10 cellular contexts compared by ENCODE assay signal in genomic region chr21:28111151-28111619, GRCh38.
DNase-seq lines count a peak whose midpoint lies in the region; ATAC-seq and TF ChIP-seq lines count a peak whose summit lies in the region.
"Had no signal": no experiment of that assay in that cellular context is flagged by ENCODE, and none has a peak within 500 bp of the region (broad histone marks: within the 10 kb centered on the region; RNA-seq: fewer than 3 reads in every experiment).

No MANE protein-coding gene starts in this region.

- TF ChIP-seq CTCF in astrocyte of the spinal cord (IDR thresholded peaks at IDR 0.05; ENCODE audit: low read depth, low read length), result no peak
- TF ChIP-seq CTCF in left ventricle myocardium inferior (IDR thresholded peaks at IDR 0.05; ENCODE audit: borderline replicate concordance), result no peak
- TF ChIP-seq CTCF in RWPE1 (conservative IDR thresholded peaks at IDR 0.05; ENCODE audit: low read depth), result no peak

- H3K9me3 ChIP-seq in left ventricle myocardium inferior (replicated peaks), result peaks cover 7% of the 10 kb centered on the region

- POLR2A ChIA-PET in RWPE1 (lab: Yijun Ruan, JAX; ENCODE audit: low non-redundant PET), result no interaction called here

- in situ Hi-C loops in astrocyte of the spinal cord (cut with HindIII; ENCODE audit: low sequenced_read_pairs), result no loop called here

- H3K27me3 ChIP-seq in left ventricle myocardium inferior (ENCODE audit: low read depth), result no peaks in the 10 kb centered on the region

- H3K4me1 ChIP-seq in left ventricle myocardium inferior, result peaks cover 18% of the 10 kb centered on the region

- intact Hi-C loops in left ventricle myocardium inferior (cut with micrococcal nuclease), result no loop called here
- intact Hi-C loops in sciatic nerve (cut with DNase I), result no loop called here

- peak overlapping the region; percentile 84 for H3K27ac ChIP-seq in left ventricle myocardium inferior (replicated peaks)
- H3K27ac ChIP-seq in RWPE1, result no peak overlapping the region

- H3K36me3 ChIP-seq in left ventricle myocardium inferior, result no peaks in the 10 kb centered on the region

- no peak overlapping the region for H3K27ac Mint-ChIP-seq in activated naive CD4-positive, alpha-beta T cell treated with anti-CD3 and anti-CD28 coated beads, Interleukin-2, amount 50 U/mL, for 72 hours
- H3K27ac Mint-ChIP-seq: T-cell had no signal

- CTCF ChIA-PET in RWPE1 (lab: Yijun Ruan, JAX), result no interaction called here

- no peaks in the 10 kb centered on the region for H3K36me3 Mint-ChIP-seq in activated naive CD4-positive, alpha-beta T cell treated with anti-CD3 and anti-CD28 coated beads, Interleukin-2, amount 50 U/mL, for 72 hours
- H3K36me3 Mint-ChIP-seq: T-cell had no signal

- H3K9me3 Mint-ChIP-seq in activated naive CD4-positive, alpha-beta T cell treated with anti-CD3 and anti-CD28 coated beads, Interleukin-2, amount 50 U/mL, for 72 hours, result no peaks in the 10 kb centered on the region

- peak; percentile 92 for DNase-seq in EH (ENCODE audit: low read depth)
- DNase-seq in astrocyte of the spinal cord (ENCODE audit: low read depth, low spot score), result peak; percentile 76
- DNase-seq in left ventricle myocardium inferior, result peak; percentile 67
- DNase-seq in sciatic nerve (ENCODE audit: low spot score), result peak; percentile 61
- no peak for DNase-seq in RWPE1 (ENCODE audit: low spot score)
- no peak for DNase-seq in NCI-H526 treated with DMSO at 0.1 percent for 48 hours (lab: John Stamatoyannopoulos, UW)
- DNase-seq in activated naive CD4-positive, alpha-beta T cell treated with anti-CD3 and anti-CD28 coated beads, Interleukin-2, amount 50 U/mL, for 72 hours (ENCODE audit: low spot score in 2 of 2), result no peak
- DNase-seq: NCI-H2029 treated with DMSO at 0.1 percent for 48 hours, T-cell had no signal

- H3K4me3 ChIP-seq in astrocyte of the spinal cord (ENCODE audit: low read depth, low read length) (no peak overlapping the region), left ventricle myocardium inferior (peak overlapping the region; percentile 47)

- peak; percentile 98 for ATAC-seq in sciatic nerve
- ATAC-seq in GM21447 (IDR thresholded peaks at IDR 0.05; ENCODE audit: unreplicated experiment), result no peak
- ATAC-seq in activated naive CD4-positive, alpha-beta T cell treated with anti-CD3 and anti-CD28 coated beads, Interleukin-2, amount 50 U/mL, for 72 hours, result no peak
- ATAC-seq: T-cell had no signal

Comparison
In these comparisons a context has a peak if more than half of its experiments do, and no peak if none do; other contexts are left out.
1. DNase-seq: peak in EH (single experiment), astrocyte of the spinal cord (single experiment), left ventricle myocardium inferior (single experiment) and sciatic nerve (single experiment); none in RWPE1 (single experiment), NCI-H526 treated with DMSO at 0.1 percent for 48 hours (single experiment) and activated naive CD4-positive, alpha-beta T cell treated with anti-CD3 and anti-CD28 coated beads, Interleukin-2, amount 50 U/mL, for 72 hours (0 of 2).